1 cellular context compared by ENCODE assay signal in genomic region chr17:49191917-49192741, GRCh38.
TF ChIP-seq lines count a peak whose summit lies in the region.

No MANE protein-coding gene starts in this region.

TF ChIP-seq in neural cell, 6 proteins besides CTCF, POLR2A, EP300 and RAD21 (continued from another document):
- TF ChIP-seq REST (IDR thresholded peaks at IDR 0.05; ENCODE audit: borderline replicate concordance) (peak; percentile 40), TAF1 (IDR thresholded peaks at IDR 0.05; ENCODE audit: low read depth) (no peak), MXI1 (conservative IDR thresholded peaks at IDR 0.05; ENCODE audit: poor library complexity, severe bottlenecking) (peak; percentile 97), EZH2 (IDR thresholded peaks at IDR 0.05; ENCODE audit: borderline replicate concordance, insufficient read depth, low read length, poor library complexity, severe bottlenecking) (no peak), POLR2AphosphoS5 (IDR thresholded peaks at IDR 0.05) (peak; percentile 37)
TF ChIP-seq in neural cell: peak in this region for 4.
